ENCODE assay signal across 30 cellular contexts in the genomic region with DNA sequence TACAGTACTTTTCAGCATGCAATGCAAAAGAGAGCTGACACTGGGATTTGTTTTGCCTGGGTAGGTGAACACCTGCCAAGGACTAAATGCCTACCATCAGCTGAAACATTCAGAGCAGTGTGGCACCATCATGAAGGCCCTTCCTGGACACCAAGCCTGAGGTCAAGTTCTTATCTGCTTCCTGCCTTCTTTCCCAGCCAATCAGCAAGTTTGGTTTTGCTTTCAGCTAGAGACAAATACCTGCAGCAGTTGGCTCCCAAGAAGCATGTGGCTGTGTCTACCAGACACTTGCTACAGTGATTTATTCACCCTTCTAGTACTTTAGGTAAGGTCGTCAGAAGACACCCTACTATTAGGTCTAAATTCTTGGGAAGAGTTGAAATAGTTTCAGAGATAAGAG.
DNase-seq lines count a peak whose midpoint lies in the region; ATAC-seq and TF ChIP-seq lines count a peak whose summit lies in the region.
"Had no signal": no experiment of that assay in that cellular context is flagged by ENCODE, and none has a peak within 500 bp of the region (broad histone marks: within the 10 kb centered on the region; RNA-seq: fewer than 3 reads in every experiment).

No MANE protein-coding gene starts in this region.

- H3K36me3 ChIP-seq in GM23248 (ENCODE audit: low read depth) (no peaks in the 10 kb centered on the region), RWPE2 (ENCODE audit: low read depth) (no peaks in the 10 kb centered on the region), smooth muscle cell (ENCODE audit: low read depth) (no peaks in the 10 kb centered on the region), upper lobe of right lung (no peaks in the 10 kb centered on the region)
- H3K36me3 ChIP-seq: gastrocnemius medialis, pancreas had no signal

- H3F3A ChIP-seq in GM23248 (ENCODE audit: insufficient read depth) (peaks cover 15% of the 10 kb centered on the region), smooth muscle cell (ENCODE audit: low read depth) (no peaks in the 10 kb centered on the region)

- intact Hi-C loops in upper lobe of right lung (cut with DNase I) = no loop called here

- H3K4me1 ChIP-seq in GM23248 (ENCODE audit: insufficient read depth) = peaks cover 31% of the 10 kb centered on the region
- peaks cover 29% of the 10 kb centered on the region for H3K4me1 ChIP-seq in RWPE2 (ENCODE audit: insufficient read depth, poor library complexity, severe bottlenecking)
- H3K4me1 ChIP-seq in smooth muscle cell (ENCODE audit: low read depth) = no peaks in the 10 kb centered on the region
- no peaks in the 10 kb centered on the region for H3K4me1 ChIP-seq in upper lobe of right lung
- H3K4me1 ChIP-seq: gastrocnemius medialis, pancreas had no signal

- in situ Hi-C loops in GM23248 (cut with MboI) = no loop called here

- H3K9ac ChIP-seq in GM23248 (no peak overlapping the region), smooth muscle cell (ENCODE audit: low read depth) (no peak overlapping the region)

- H3K9me3 ChIP-seq in GM23248 (ENCODE audit: low read depth) (no peaks in the 10 kb centered on the region), RWPE2 (ENCODE audit: severe bottlenecking) (no peaks in the 10 kb centered on the region), smooth muscle cell (replicated peaks; ENCODE audit: low read depth) (no peaks in the 10 kb centered on the region), upper lobe of right lung (no peaks in the 10 kb centered on the region)
- H3K9me3 ChIP-seq: gastrocnemius medialis, pancreas had no signal

- H3K27me3 ChIP-seq in GM23248 (replicated peaks; ENCODE audit: insufficient read depth) = no peaks in the 10 kb centered on the region
- H3K27me3 ChIP-seq in RWPE2 (ENCODE audit: insufficient read depth, poor library complexity, severe bottlenecking) = no peaks in the 10 kb centered on the region
- H3K27me3 ChIP-seq in smooth muscle cell (ENCODE audit: low read depth) = no peaks in the 10 kb centered on the region
- H3K27me3 ChIP-seq in upper lobe of right lung = no peaks in the 10 kb centered on the region
- H3K27me3 ChIP-seq: gastrocnemius medialis, pancreas had no signal

- H2AFZ ChIP-seq in GM23248 (no peak overlapping the region), smooth muscle cell (ENCODE audit: low read depth) (no peak overlapping the region)

- ATAC-seq in RWPE2 (ENCODE audit: low read depth) (no peak), upper lobe of right lung (no peak), HG03342 (IDR thresholded peaks at IDR 0.05; ENCODE audit: unreplicated experiment) (no peak), GM18870 (IDR thresholded peaks at IDR 0.05; ENCODE audit: unreplicated experiment) (no peak)
- ATAC-seq: esophagus mucosa; gastrocnemius medialis; HCT116; naive thymus-derived CD4-positive, alpha-beta T cell; pancreas; right cardiac atrium; T-cell had no signal

- peak overlapping the region; percentile 44 for H3K4me2 ChIP-seq in GM23248 (ENCODE audit: unreplicated experiment)
- peak overlapping the region; percentile 66 for H3K4me2 ChIP-seq in smooth muscle cell

- DNase-seq in GM23248 = no peak
- DNase-seq in RWPE2 (ENCODE audit: low spot score) = no peak
- peak; percentile 23 for DNase-seq in iris pigment epithelial cell (ENCODE audit: low read depth)
- no peak for DNase-seq in smooth muscle cell (lab: John Stamatoyannopoulos, UW; ENCODE audit: unreplicated experiment)
- DNase-seq in upper lobe of right lung = no peak
- DNase-seq: activated CD4-positive, CD25-positive, alpha-beta regulatory T cell treated with anti-CD3 and anti-CD28 coated beads, Interleukin-2, amount 50 U/mL, for 72 hours; activated naive CD4-positive, alpha-beta T cell treated with anti-CD3 and anti-CD28 coated beads, Interleukin-2, amount 50 U/mL, for 16 hours; anterior cingulate cortex; CD4-positive, CD25-positive, alpha-beta regulatory T cell; cerebellar nuclear complex; effector memory CD4-positive, alpha-beta T cell; gastrocnemius medialis; GDM1; hypothalamus; KG1; kidney; naive thymus-derived CD4-positive, alpha-beta T cell; NCI-H187 treated with DMSO at 0.1 percent for 48 hours; NCI-H774; OCI-M1; pancreas; right cardiac atrium; SHP77; stimulated activated CD4-positive, alpha-beta T cell treated with anti-CD3 and anti-CD28 coated beads, Interleukin-15, amount 100 ng/mL, for 24 hours; T-cell had no signal

- no peaks in the 10 kb centered on the region for H3K79me2 ChIP-seq in GM23248 (ENCODE audit: insufficient read depth)
- H3K79me2 ChIP-seq in smooth muscle cell (ENCODE audit: low read depth) = no peaks in the 10 kb centered on the region

- H3K27ac ChIP-seq in GM23248 = no peak overlapping the region
- H3K27ac ChIP-seq in RWPE2 (ENCODE audit: poor library complexity, severe bottlenecking) = peak overlapping the region; percentile 87
- H3K27ac ChIP-seq in smooth muscle cell (ENCODE audit: low read depth) = peak overlapping the region; percentile 17
- H3K27ac ChIP-seq in upper lobe of right lung = no peak overlapping the region
- H3K27ac ChIP-seq: gastrocnemius medialis, pancreas had no signal

- 100% methylated on average over 1 of the region's 1 CpG for WGBS in GM23248 (ENCODE audit: low coverage in 1 of 2, low lambda C conversion rate in 2 of 2, missing lambda C conversion rate in 2 of 2), 2 experiments
- WGBS in smooth muscle cell (ENCODE audit: low lambda C conversion rate) = 53% methylated on average over 1 of the region's 1 CpG

- H3K9me2 ChIP-seq in GM23248 (ENCODE audit: insufficient read depth) = no peaks in the 10 kb centered on the region

- TF ChIP-seq CTCF in RWPE2 (IDR thresholded peaks at IDR 0.05; ENCODE audit: poor library complexity, severe bottlenecking) (no peak), smooth muscle cell (IDR thresholded peaks at IDR 0.05; ENCODE audit: borderline replicate concordance, insufficient read depth, poor library complexity, severe bottlenecking) (no peak), upper lobe of right lung (IDR thresholded peaks at IDR 0.05) (no peak)

- no peaks in the 10 kb centered on the region for H4K20me1 ChIP-seq in GM23248 (ENCODE audit: insufficient read depth)
- no peaks in the 10 kb centered on the region for H4K20me1 ChIP-seq in smooth muscle cell (ENCODE audit: low read depth)

- H3K4me3 ChIP-seq in GM23248 (no peak overlapping the region), RWPE2 (ENCODE audit: severe bottlenecking) (no peak overlapping the region), smooth muscle cell (no peak overlapping the region), upper lobe of right lung (no peak overlapping the region)
- H3K4me3 ChIP-seq: gastrocnemius medialis, lung, pancreas had no signal

Comparison
In these comparisons a context has a peak if more than half of its experiments do, and no peak if none do; other contexts are left out.
1. H3K27ac ChIP-seq: peak in RWPE2 (single experiment) and smooth muscle cell (single experiment); none in GM23248 (single experiment) and upper lobe of right lung (single experiment).